ENCODE assay signal across 10 cellular contexts in the genomic region with DNA sequence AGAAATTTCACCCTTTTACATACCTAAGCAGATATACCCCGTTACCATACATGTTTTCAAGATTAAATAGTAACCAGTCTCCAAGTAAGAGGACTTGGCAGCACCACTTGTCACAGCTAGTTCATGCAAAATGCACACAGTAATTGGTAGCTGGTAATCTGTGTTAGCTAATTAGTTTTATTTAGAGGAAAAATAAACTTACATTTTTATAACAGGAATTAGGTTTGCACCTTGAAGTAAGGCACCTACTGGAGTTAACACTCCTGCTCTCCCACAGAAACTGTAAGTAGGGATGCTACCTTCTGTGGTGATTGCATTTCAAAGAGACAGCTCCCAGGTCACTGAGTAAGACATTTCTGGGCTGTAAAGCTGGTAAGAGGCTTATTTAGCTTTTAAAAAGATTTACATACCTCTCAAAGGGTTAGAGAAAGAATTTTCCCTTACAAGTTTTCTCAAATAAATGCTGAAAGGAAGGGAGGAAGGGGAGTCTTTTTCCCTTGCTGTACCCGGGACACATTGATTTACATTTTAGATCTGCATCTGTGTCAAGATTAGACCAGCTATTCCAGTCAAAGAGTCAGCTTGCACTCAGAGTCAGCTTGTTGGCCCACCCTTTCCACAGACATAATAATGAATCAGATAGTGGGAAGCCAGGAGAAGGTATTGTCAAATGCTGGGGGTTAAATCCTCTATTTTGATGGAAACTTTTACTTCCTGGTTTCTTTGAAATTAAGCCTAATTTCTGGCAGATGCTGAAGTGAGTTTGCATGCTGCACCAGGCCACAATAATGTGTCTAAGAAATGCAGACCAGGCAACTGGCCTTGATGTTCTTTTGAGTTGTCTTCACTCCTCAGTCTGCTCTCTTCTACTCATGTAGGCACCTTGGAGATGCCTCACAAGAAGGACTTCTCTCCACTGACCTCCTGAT.
DNase-seq lines count a peak whose midpoint lies in the region; ATAC-seq and TF ChIP-seq lines count a peak whose summit lies in the region.
"Had no signal": no experiment of that assay in that cellular context is flagged by ENCODE, and none has a peak within 500 bp of the region (broad histone marks: within the 10 kb centered on the region; RNA-seq: fewer than 3 reads in every experiment).

No MANE protein-coding gene starts in this region.

- peaks cover 23% of the 10 kb centered on the region for H3F3A ChIP-seq in SK-N-SH (replicated peaks; ENCODE audit: insufficient read depth)

- TF ChIP-seq POLR2A in esophagus squamous epithelium (IDR thresholded peaks at IDR 0.05) = no peak
- no peak for TF ChIP-seq POLR2A in stomach (IDR thresholded peaks at IDR 0.05)

- H3K4me3 ChIP-seq in SK-N-SH (ENCODE audit: low read depth in 2 of 2, low read length in 1 of 2) (no peak overlapping the region), esophagus squamous epithelium (no peak overlapping the region), stomach (no peak overlapping the region)

- H3K4me1 ChIP-seq in SK-N-SH (ENCODE audit: control insufficient read depth in 1 of 2, insufficient read depth in 2 of 2, low read depth in 1 of 2, low read length in 1 of 2) (peaks cover 21 to 40% of the 10 kb centered on the region in 2 experiments), esophagus squamous epithelium (peaks cover 19 to 75% (median 41%) of the 10 kb centered on the region in 3 donors), stomach (peaks cover 17 to 45% (median 30%) of the 10 kb centered on the region in 4 donors)

- peak overlapping the region; percentile 76 to 78; a peak in 3 of 4 replicates for H3K27ac ChIP-seq in SK-N-SH (ENCODE audit: low read depth in 2 of 2, low read length in 1 of 2)
- H3K27ac ChIP-seq in esophagus squamous epithelium = peak overlapping the region; percentile 61 to 94 (median 90)
- H3K27ac ChIP-seq in stomach = peak overlapping the region in 3 of 5 donors; percentile 85 to 90 (median 87)

- H3K36me3 Mint-ChIP-seq in activated CD4-positive, alpha-beta T cell treated with anti-CD3 and anti-CD28 coated beads, Interleukin-2, amount 10 ng/mL, durations not matched to agents 7 days and 5 days (ENCODE audit: low read depth) = peaks cover 1% of the 10 kb centered on the region

- H4K20me1 ChIP-seq in SK-N-SH (ENCODE audit: insufficient read depth) = no peaks in the 10 kb centered on the region

- no peak for TF ChIP-seq RAD21 in SK-N-SH (IDR thresholded peaks at IDR 0.05; ENCODE audit: low read length)

- no peak overlapping the region; the same call in 1 of the 2 replicates for H3K9ac ChIP-seq in SK-N-SH

- no peaks in the 10 kb centered on the region for H3K27me3 ChIP-seq in SK-N-SH (ENCODE audit: insufficient read depth)
- no peaks in the 10 kb centered on the region for H3K27me3 ChIP-seq in esophagus squamous epithelium
- no peaks in the 10 kb centered on the region for H3K27me3 ChIP-seq in stomach
- H3K27me3 ChIP-seq: BE2C had no signal

- peak overlapping the region; percentile 74 for H2AFZ ChIP-seq in SK-N-SH (ENCODE audit: low read depth)

- no peaks in the 10 kb centered on the region for H3K9me2 ChIP-seq in SK-N-SH

- H3K79me2 ChIP-seq in SK-N-SH (ENCODE audit: insufficient read depth) = no peaks in the 10 kb centered on the region

- POLR2A ChIA-PET in activated CD4-positive, alpha-beta T cell treated with anti-CD3 and anti-CD28 coated beads, Interleukin-2, amount 10 ng/mL, durations not matched to agents 7 days and 5 days (lab: Charles Lee) = interaction anchor here (0.8 to 2.9 kb wide), 5 partner anchors 10 to 78 kb away, joined by 3 to 18 read pairs (median 5); a partner anchor contains a TSS
- POLR2A ChIA-PET in SK-N-SH (lab: Yijun Ruan, JAX) = interaction anchor here (0.7 to 1.4 kb wide), 4 partner anchors 10 to 77 kb away, joined by 3 to 10 read pairs (median 6); a partner anchor contains a TSS

- 38% methylated on average over 2 of the region's 2 CpGs for WGBS in SK-N-SH (ENCODE audit: low lambda C conversion rate)
- WGBS in esophagus squamous epithelium, 2 donors = 35 to 37% methylated on average over 2 of the region's 2 CpGs
- 20 to 49% (median 29%) methylated on average over 2 of the region's 2 CpGs for WGBS in stomach, 5 donors

- no peak for DNase-seq in activated CD4-positive, alpha-beta T cell treated with anti-CD3 and anti-CD28 coated beads, Interleukin-2, amount 10 ng/mL, durations not matched to agents 7 days and 5 days
- no peak for DNase-seq in activated CD4-positive, alpha-beta T cell treated with anti-CD3 and anti-CD28 coated beads for 1 hour
- DNase-seq in SK-N-SH (no peak), esophagus squamous epithelium (lab: John Stamatoyannopoulos, UW) (no peak), stomach (no peak), GM03348 (ENCODE audit: low spot score) (no peak)
- DNase-seq in stimulated activated CD4-positive, alpha-beta T cell treated with anti-CD3 and anti-CD28 coated beads, Interleukin-4, amount 100 ng/mL, for 24 hours = no peak
- DNase-seq: BE2C, SIG-M5 had no signal

- no peak overlapping the region; the same call in 1 of the 2 replicates for H3K4me2 ChIP-seq in SK-N-SH

- intact Hi-C loops in esophagus squamous epithelium (cut with DNase I) = no loop called here
- intact Hi-C loops in stomach (cut with DNase I; ENCODE audit: low total_unique reads) = no loop called here

- CTCF ChIA-PET in activated CD4-positive, alpha-beta T cell treated with anti-CD3 and anti-CD28 coated beads, Interleukin-2, amount 10 ng/mL, durations not matched to agents 7 days and 5 days (lab: Charles Lee) = interaction anchor here (0.6 to 7.9 kb wide), 8 partner anchors 9 to 95 kb away, joined by 3 to 91 read pairs (median 6); a partner anchor contains a TSS
- CTCF ChIA-PET in SK-N-SH (lab: Yijun Ruan, JAX) = interaction anchor here (0.6 to 5.0 kb wide), 4 partner anchors 9 to 795 kb away, joined by 3 to 41 read pairs (median 6); no protein-coding TSS in a partner anchor

- H3K27ac Mint-ChIP-seq in activated CD4-positive, alpha-beta T cell treated with anti-CD3 and anti-CD28 coated beads, Interleukin-2, amount 10 ng/mL, durations not matched to agents 7 days and 5 days = peak overlapping the region; percentile 82

- TF ChIP-seq CTCF in SK-N-SH (IDR thresholded peaks at IDR 0.05) = no peak
- no peak for TF ChIP-seq CTCF in esophagus squamous epithelium (IDR thresholded peaks at IDR 0.05)
- TF ChIP-seq CTCF in stomach (IDR thresholded peaks at IDR 0.05) = no peak

- H3K36me3 ChIP-seq in SK-N-SH (replicated peaks in 1 of 2; ENCODE audit: control insufficient read depth in 1 of 2, insufficient read depth in 2 of 2, low read length in 1 of 2) (no peaks in the 10 kb centered on the region), esophagus squamous epithelium (no peaks in the 10 kb centered on the region), stomach (no peaks in the 10 kb centered on the region)
- H3K36me3 ChIP-seq: BE2C had no signal

- no peak for TF ChIP-seq EP300 in SK-N-SH (IDR thresholded peaks at IDR 0.05; ENCODE audit: borderline replicate concordance in 1 of 2, low read depth in 1 of 2, low read length in 1 of 2)
- TF ChIP-seq EP300 in stomach (IDR thresholded peaks at IDR 0.05) = no peak

- no peaks in the 10 kb centered on the region for H3K9me3 Mint-ChIP-seq in activated CD4-positive, alpha-beta T cell treated with anti-CD3 and anti-CD28 coated beads, Interleukin-2, amount 10 ng/mL, durations not matched to agents 7 days and 5 days

- no peaks in the 10 kb centered on the region for H3K27me3 Mint-ChIP-seq in activated CD4-positive, alpha-beta T cell treated with anti-CD3 and anti-CD28 coated beads, Interleukin-2, amount 10 ng/mL, durations not matched to agents 7 days and 5 days

- H3K9me3 ChIP-seq in SK-N-SH (no peaks in the 10 kb centered on the region), esophagus squamous epithelium (no peaks in the 10 kb centered on the region), stomach (no peaks in the 10 kb centered on the region)
- H3K9me3 ChIP-seq: BE2C had no signal

- no peak for ATAC-seq in HG02678 (IDR thresholded peaks at IDR 0.05; ENCODE audit: unreplicated experiment)

- H3K4me1 Mint-ChIP-seq in activated CD4-positive, alpha-beta T cell treated with anti-CD3 and anti-CD28 coated beads, Interleukin-2, amount 10 ng/mL, durations not matched to agents 7 days and 5 days = peaks cover 66% of the 10 kb centered on the region

- H3K4me3 Mint-ChIP-seq in activated CD4-positive, alpha-beta T cell treated with anti-CD3 and anti-CD28 coated beads, Interleukin-2, amount 10 ng/mL, durations not matched to agents 7 days and 5 days = peak overlapping the region; percentile 37

TF ChIP-seq in SK-N-SH, 30 proteins besides CTCF, POLR2A, EP300 and RAD21 (continues in another document):
- TF ChIP-seq FOSL2 (IDR thresholded peaks at IDR 0.05; ENCODE audit: borderline replicate concordance, low read depth) = no peak
- TF ChIP-seq TCF12 (IDR thresholded peaks at IDR 0.05) = no peak
- no peak for TF ChIP-seq GABPA (IDR thresholded peaks at IDR 0.05; ENCODE audit: low read depth)
- TF ChIP-seq, protein P1, sequence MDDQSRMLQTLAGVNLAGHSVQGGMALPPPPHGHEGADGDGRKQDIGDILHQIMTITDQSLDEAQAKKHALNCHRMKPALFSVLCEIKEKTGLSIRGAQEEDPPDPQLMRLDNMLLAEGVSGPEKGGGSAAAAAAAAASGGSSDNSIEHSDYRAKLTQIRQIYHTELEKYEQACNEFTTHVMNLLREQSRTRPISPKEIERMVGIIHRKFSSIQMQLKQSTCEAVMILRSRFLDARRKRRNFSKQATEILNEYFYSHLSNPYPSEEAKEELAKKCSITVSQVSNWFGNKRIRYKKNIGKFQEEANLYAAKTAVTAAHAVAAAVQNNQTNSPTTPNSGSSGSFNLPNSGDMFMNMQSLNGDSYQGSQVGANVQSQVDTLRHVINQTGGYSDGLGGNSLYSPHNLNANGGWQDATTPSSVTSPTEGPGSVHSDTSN (IDR thresholded peaks at IDR 0.05) = no peak
- TF ChIP-seq TAF1 (IDR thresholded peaks at IDR 0.05; ENCODE audit: borderline replicate concordance, low read depth, low read length) = no peak
- no peak for TF ChIP-seq SMC3 (IDR thresholded peaks at IDR 0.05; ENCODE audit: low read depth, low read length)
- TF ChIP-seq YY1 (IDR thresholded peaks at IDR 0.05; ENCODE audit: low read depth) = no peak
- TF ChIP-seq RCOR1 (IDR thresholded peaks at IDR 0.05; ENCODE audit: low read length) = no peak
- TF ChIP-seq JUND (IDR thresholded peaks at IDR 0.05) = no peak
- TF ChIP-seq ELF1 (IDR thresholded peaks at IDR 0.05) = no peak
- no peak for TF ChIP-seq TEAD4 (IDR thresholded peaks at IDR 0.05; ENCODE audit: borderline replicate concordance, insufficient read depth)
- no peak for TF ChIP-seq MEF2A (IDR thresholded peaks at IDR 0.05; ENCODE audit: borderline replicate concordance, low read depth)
- no peak for TF ChIP-seq EZH2phosphoT487 (IDR thresholded peaks at IDR 0.05; ENCODE audit: borderline replicate concordance, low read depth)
- no peak for TF ChIP-seq SIN3A (IDR thresholded peaks at IDR 0.05; ENCODE audit: borderline replicate concordance, low read depth, low read length)
